18 cellular contexts compared by ENCODE assay signal in the genomic region with DNA sequence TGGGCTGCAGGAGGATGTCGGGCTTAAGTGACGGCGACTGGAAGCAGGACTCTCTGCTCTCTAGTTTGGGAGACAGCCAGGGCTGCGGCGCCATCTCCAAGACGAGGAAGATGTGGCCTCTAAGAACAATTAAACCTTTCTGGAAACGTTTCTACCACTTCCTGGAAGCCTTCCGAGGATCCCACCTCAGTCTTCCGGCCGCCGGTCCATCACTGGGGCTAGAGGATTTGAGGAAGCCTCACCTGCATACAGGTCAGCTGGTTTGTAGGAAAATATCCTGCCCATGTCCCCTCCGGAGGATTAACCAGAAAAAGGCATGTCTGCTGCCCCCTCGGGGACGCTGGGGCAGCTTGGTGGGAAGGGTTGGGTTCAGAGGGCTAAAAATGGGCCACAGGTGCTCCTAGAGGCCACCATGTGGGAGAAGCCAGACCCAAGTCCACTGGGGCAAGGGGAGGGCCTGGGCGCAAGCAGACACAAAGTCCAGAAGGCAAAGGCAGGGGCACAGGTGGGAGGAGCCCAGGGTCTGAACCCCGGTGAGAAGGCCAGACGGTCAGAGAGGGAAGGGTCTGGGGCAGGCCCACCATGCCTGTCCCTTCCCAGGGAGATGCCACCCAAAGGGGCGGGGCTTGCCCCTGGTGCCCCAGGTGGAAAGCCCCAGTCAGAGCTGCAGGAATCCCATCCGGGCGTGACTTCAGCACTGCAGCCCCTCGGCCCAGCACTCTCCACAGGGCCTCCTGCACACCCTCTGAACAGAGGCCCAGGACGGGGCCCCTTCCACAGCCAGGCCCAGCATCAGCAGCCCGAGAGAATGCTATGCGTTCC.
DNase-seq lines count a peak whose midpoint lies in the region; ATAC-seq, FAIRE-seq and TF ChIP-seq lines count a peak whose summit lies in the region.
"Had no signal": no experiment of that assay in that cellular context is flagged by ENCODE, and none has a peak within 500 bp of the region (broad histone marks: within the 10 kb centered on the region; RNA-seq: fewer than 3 reads in every experiment).

No MANE protein-coding gene starts in this region.

- H3K9ac ChIP-seq in BLaER1 = no peak overlapping the region
- no peak overlapping the region for H3K9ac ChIP-seq in neuronal stem cell (ENCODE audit: low read depth, low read length, poor library complexity)

- H3K4me3 ChIP-seq in BLaER1 (no peak overlapping the region), GM06990 (replicated peaks; ENCODE audit: low read depth, low read length) (no peak overlapping the region), neuronal stem cell (ENCODE audit: low read length in 2 of 2) (no peak overlapping the region)

- peaks cover 24% of the 10 kb centered on the region for H3K4me1 ChIP-seq in BLaER1
- peaks cover 0 to 5% of the 10 kb centered on the region in 2 donors for H3K4me1 ChIP-seq in neuronal stem cell (ENCODE audit: control insufficient read depth in 2 of 2, insufficient read depth in 1 of 2, low read depth in 1 of 2, low read length in 2 of 2)

- no peaks in the 10 kb centered on the region for H3K27me3 ChIP-seq in BLaER1
- H3K27me3 ChIP-seq in GM06990 (replicated peaks; ENCODE audit: control insufficient read depth, insufficient read depth, low read length) = no peaks in the 10 kb centered on the region; the same call in 1 of the 2 replicates
- peaks cover 0 to 2% (median 0%) of the 10 kb centered on the region in 3 experiments for H3K27me3 ChIP-seq in neuronal stem cell (ENCODE audit: control insufficient read depth in 3 of 3, insufficient read depth in 3 of 3, low read depth in 1 of 3, low read length in 3 of 3)

- peak overlapping the region; percentile 72 for H2AK5ac ChIP-seq in neuronal stem cell (ENCODE audit: low read depth, low read length)

- H2BK5ac ChIP-seq in neuronal stem cell (ENCODE audit: low read length) = no peak overlapping the region

- peak overlapping the region; percentile 43 for H3K4me2 ChIP-seq in BLaER1
- no peak overlapping the region for H3K4me2 ChIP-seq in neuronal stem cell (ENCODE audit: insufficient read depth, low read length, poor library complexity, severe bottlenecking)

- no CpG with 5 or more reads among the region's 24 CpGs for WGBS in neuronal stem cell (ENCODE audit: extremely low coverage in 2 of 2, insufficient read length in 2 of 2, insufficient replicate concordance in 1 of 2), 2 donors

- ATAC-seq in left lobe of liver = peak; percentile 31
- ATAC-seq in GM21786 (IDR thresholded peaks at IDR 0.05; ENCODE audit: unreplicated experiment) = no peak
- no peak for ATAC-seq in GM21390 (IDR thresholded peaks at IDR 0.05; ENCODE audit: unreplicated experiment)
- ATAC-seq: SK-N-SH treated with all-trans-retinoic acid at 6 μM for 48 hours had no signal

- H3K79me1 ChIP-seq in neuronal stem cell (ENCODE audit: low read depth, low read length) = peaks cover 2% of the 10 kb centered on the region

- peak overlapping the region; percentile 2 for H2BK120ac ChIP-seq in neuronal stem cell (ENCODE audit: low read depth, low read length)

- H4K20me1 ChIP-seq in BLaER1 = no peaks in the 10 kb centered on the region

- peak overlapping the region; percentile 62 for H2BK15ac ChIP-seq in neuronal stem cell (ENCODE audit: low read length)

- DNase-seq in GM06990 (ENCODE audit: extremely low read depth, insufficient read length) (no peak), left lobe of liver (ENCODE audit: low spot score) (peak; percentile 41), neuronal stem cell (ENCODE audit: low spot score) (no peak), kidney glomerular epithelial cell (lab: John Stamatoyannopoulos, UW) (no peak), GM12891 (ENCODE audit: insufficient read length, low spot score) (no peak)
- DNase-seq: ACHN, AML-193, DMS79, H7, NCI-H1105, NCI-H1694, NCI-H510A treated with DMSO at 0.1 percent for 48 hours, Right ventricle myocardium superior had no signal

- no peak for FAIRE-seq in GM12891 (lab: Jason Lieb, UNC)
- FAIRE-seq: RCC 7860 had no signal

- H3K27ac ChIP-seq in BLaER1 (peak overlapping the region; percentile 44), neuronal stem cell (replicated peaks; ENCODE audit: low read length) (no peak overlapping the region)

- no peak overlapping the region for H4K8ac ChIP-seq in neuronal stem cell (ENCODE audit: low read depth, low read length)

- H3K9me3 ChIP-seq in BLaER1 = no peaks in the 10 kb centered on the region
- peaks cover 0 to 4% of the 10 kb centered on the region in 2 donors for H3K9me3 ChIP-seq in neuronal stem cell (replicated peaks in 1 of 2; ENCODE audit: control insufficient read depth in 2 of 2, insufficient read depth in 1 of 2, low read depth in 1 of 2, low read length in 2 of 2)

- no peak overlapping the region for H3K23ac ChIP-seq in neuronal stem cell (ENCODE audit: low read depth, low read length, poor library complexity)

- H4K91ac ChIP-seq in neuronal stem cell (ENCODE audit: low read depth, low read length, poor library complexity) = no peak overlapping the region

- TF ChIP-seq POLR2A in GM12891 (IDR thresholded peaks at IDR 0.05; ENCODE audit: low read depth, low read length) = no peak

- no peak overlapping the region for H3K14ac ChIP-seq in neuronal stem cell (ENCODE audit: low read length)

- peak overlapping the region; percentile 23 for H3K18ac ChIP-seq in neuronal stem cell (ENCODE audit: low read length)

- no peak overlapping the region for H2AFZ ChIP-seq in neuronal stem cell (ENCODE audit: low read length)

- H3K4ac ChIP-seq in neuronal stem cell (ENCODE audit: low read length) = no peak overlapping the region

- H2BK12ac ChIP-seq in neuronal stem cell (ENCODE audit: low read length) = no peak overlapping the region

- peak; percentile 13 for TF ChIP-seq CTCF in GM06990 (IDR thresholded peaks at IDR 0.05; ENCODE audit: insufficient read depth, low read length, poor library complexity, severe bottlenecking)

- no peaks in the 10 kb centered on the region for H3K36me3 ChIP-seq in BLaER1
- no peaks in the 10 kb centered on the region for H3K36me3 ChIP-seq in GM06990 (ENCODE audit: control insufficient read depth, insufficient read depth, low read length)
- no peaks in the 10 kb centered on the region for H3K36me3 ChIP-seq in neuronal stem cell (replicated peaks in 1 of 2; ENCODE audit: control insufficient read depth in 2 of 2, insufficient read depth in 2 of 2, low read length in 2 of 2)

TF ChIP-seq in GM12891, 5 proteins besides CTCF, POLR2A, EP300 and RAD21:
- no peak for TF ChIP-seq PAX5 (IDR thresholded peaks at IDR 0.05; ENCODE audit: insufficient read depth, low read length, severe bottlenecking)
- no peak for TF ChIP-seq POLR2AphosphoS5 (IDR thresholded peaks at IDR 0.05; ENCODE audit: low read depth, low read length)
- no peak for TF ChIP-seq SPI1 (IDR thresholded peaks at IDR 0.05; ENCODE audit: low read depth, low read length)
- no peak for TF ChIP-seq TAF1 (IDR thresholded peaks at IDR 0.05; ENCODE audit: low read depth, low read length)
